Comparison of ENCODE assay signal across 1 cellular context in genomic region chr6:21987501-21987957, GRCh38.
TF ChIP-seq lines count a peak whose summit lies in the region.

No MANE protein-coding gene starts in this region.

TF ChIP-seq in PFSK-1, 5 proteins besides CTCF, POLR2A, EP300 and RAD21 (continued from another document):
- TF ChIP-seq TAF1 (IDR thresholded peaks at IDR 0.05; ENCODE audit: borderline replicate concordance, insufficient read depth, low read length) (0 out of 2 replicates have a peak, but pooled peaks have one; percentile 37), SIN3A (IDR thresholded peaks at IDR 0.05; ENCODE audit: borderline replicate concordance, insufficient read depth, low read length) (no peak)
TF ChIP-seq in PFSK-1: peak in this region for 2.
